Comparison of ENCODE assay signal across 1 cellular context in genomic region chr13:27138457-27139093, GRCh38.
TF ChIP-seq lines count a peak whose summit lies in the region.

No MANE protein-coding gene starts in this region.

TF ChIP-seq in K562, 482 proteins besides CTCF, POLR2A, EP300 and RAD21 (continued from another document and continues in another):
- peak; percentile 90 for TF ChIP-seq THRB (CRISPR knock-in tag; conservative IDR thresholded peaks at IDR 0.05)
- TF ChIP-seq HMGN3 (IDR thresholded peaks at IDR 0.05; ENCODE audit: borderline replicate concordance, extremely low read depth, insufficient read length, low read depth, low read length): no peak
- 0 out of 2 replicates have a peak, but pooled peaks have one; percentile 16 for TF ChIP-seq MYNN (IDR thresholded peaks at IDR 0.05)
- TF ChIP-seq MYNN (CRISPR knock-in tag; IDR thresholded peaks at IDR 0.05): no peak
- TF ChIP-seq ZBTB1 (CRISPR knock-in tag; IDR thresholded peaks at IDR 0.05; ENCODE audit: borderline replicate concordance, low read depth): no peak
- TF ChIP-seq GABPB1 (CRISPR knock-in tag; IDR thresholded peaks at IDR 0.05): no peak
- TF ChIP-seq PHF8 (IDR thresholded peaks at IDR 0.05; ENCODE audit: borderline replicate concordance, low read length): no peak
- TF ChIP-seq ZMIZ1 (IDR thresholded peaks at IDR 0.05; ENCODE audit: low read depth in 2 of 2, low read length in 2 of 2): 0 out of 4 replicates have a peak, but pooled peaks of 1 of the 2 experiments have one; percentile 31
- peak; percentile 72 for TF ChIP-seq ELF2 (CRISPR knock-in tag; IDR thresholded peaks at IDR 0.05)
- TF ChIP-seq ZBTB5 (IDR thresholded peaks at IDR 0.05): no peak
- TF ChIP-seq CCNT2 (IDR thresholded peaks at IDR 0.05; ENCODE audit: borderline replicate concordance, extremely low read depth, insufficient read length, low read depth, low read length): no peak
- no peak for TF ChIP-seq ZNF263 (CRISPR knock-in tag; IDR thresholded peaks at IDR 0.05; ENCODE audit: borderline replicate concordance)
- 0 out of 2 replicates have a peak, but pooled peaks have one; percentile 27 for TF ChIP-seq PML (IDR thresholded peaks at IDR 0.05; ENCODE audit: low read length)
- no peak for TF ChIP-seq ARNT (IDR thresholded peaks at IDR 0.05)
- TF ChIP-seq GATAD2B (IDR thresholded peaks at IDR 0.05; ENCODE audit: borderline replicate concordance): no peak
- no peak for TF ChIP-seq HNRNPLL (IDR thresholded peaks at IDR 0.05; ENCODE audit: low read depth, low read length, poor library complexity, severe bottlenecking)
- TF ChIP-seq CLOCK (CRISPR knock-in tag; IDR thresholded peaks at IDR 0.05; ENCODE audit: borderline replicate concordance): peak; percentile 92
- TF ChIP-seq E2F3 (CRISPR knock-in tag; IDR thresholded peaks at IDR 0.05): peak; percentile 89
- no peak for TF ChIP-seq POLR2AphosphoS2 (IDR thresholded peaks at IDR 0.05; ENCODE audit: low read length)
- no peak for TF ChIP-seq ESRRA (IDR thresholded peaks at IDR 0.05; ENCODE audit: borderline replicate concordance, low read depth)
- no peak for TF ChIP-seq EWSR1 (IDR thresholded peaks at IDR 0.05; ENCODE audit: borderline replicate concordance, low read depth, partially characterized antibody)
- TF ChIP-seq ZNF589 (CRISPR knock-in tag; IDR thresholded peaks at IDR 0.05; ENCODE audit: low read depth): peak; percentile 99
- TF ChIP-seq IRF2 (CRISPR knock-in tag; IDR thresholded peaks at IDR 0.05): no peak
- peak; percentile 89; the same call in 1 of the 2 replicates for TF ChIP-seq ZBTB26 (CRISPR knock-in tag; IDR thresholded peaks at IDR 0.05)
- no peak for TF ChIP-seq ARID2 (IDR thresholded peaks at IDR 0.05)
- TF ChIP-seq RBM39 (optimal IDR thresholded peaks at IDR 0.05; ENCODE audit: low read depth, low read length): no peak
- TF ChIP-seq MYBL2 (IDR thresholded peaks at IDR 0.05; ENCODE audit: low read depth): no peak
- TF ChIP-seq MYBL2 (CRISPR knock-in tag; IDR thresholded peaks at IDR 0.05; ENCODE audit: borderline replicate concordance): no peak
- no peak for TF ChIP-seq CREB1 (IDR thresholded peaks at IDR 0.05)
- TF ChIP-seq CREB1 (CRISPR knock-in tag; IDR thresholded peaks at IDR 0.05): no peak
- TF ChIP-seq THRA (IDR thresholded peaks at IDR 0.05): no peak
- TF ChIP-seq ZC3H4 (CRISPR knock-in tag; IDR thresholded peaks at IDR 0.05; ENCODE audit: borderline replicate concordance): no peak
- peak in 1 of 2 experiments; percentile 69; a peak in 2 of 4 replicates for TF ChIP-seq FOXA3 (CRISPR knock-in tag; conservative IDR thresholded peaks at IDR 0.05 in 1 of 2, IDR thresholded peaks at IDR 0.05 in 1 of 2)
- peak; percentile 89; the same call in 1 of the 2 replicates for TF ChIP-seq ZNF445 (CRISPR knock-in tag; IDR thresholded peaks at IDR 0.05; ENCODE audit: low read depth)
- peak; percentile 99 for TF ChIP-seq HSF4 (CRISPR knock-in tag; IDR thresholded peaks at IDR 0.05; ENCODE audit: borderline replicate concordance)
- 0 out of 2 replicates have a peak, but pooled peaks have one; percentile 20 for TF ChIP-seq GABPA (tag; conservative IDR thresholded peaks at IDR 0.05; ENCODE audit: low read depth)
- no peak for TF ChIP-seq COPS2 (conservative IDR thresholded peaks at IDR 0.05)
- peak; percentile 78; the same call in 1 of the 2 replicates for TF ChIP-seq ZNF280B (CRISPR knock-in tag; IDR thresholded peaks at IDR 0.05)
- no peak for TF ChIP-seq CSDE1 (IDR thresholded peaks at IDR 0.05)
- TF ChIP-seq MEF2D (tag; conservative IDR thresholded peaks at IDR 0.05; ENCODE audit: low read depth): peak; percentile 98
- TF ChIP-seq ILK (tag; IDR thresholded peaks at IDR 0.05; ENCODE audit: borderline replicate concordance, low read depth): peak; percentile 94
- TF ChIP-seq TBP (optimal IDR thresholded peaks at IDR 0.05; ENCODE audit: low read depth, low read length): no peak
- peak; percentile 40; the same call in 1 of the 2 replicates for TF ChIP-seq MAX (CRISPR knock-in tag; IDR thresholded peaks at IDR 0.05)
- no peak for TF ChIP-seq NR2C2 (CRISPR knock-in tag; IDR thresholded peaks at IDR 0.05)
- TF ChIP-seq NR2C2 (tag; IDR thresholded peaks at IDR 0.05): peak; percentile 82
- TF ChIP-seq ZFPM2 (CRISPR knock-in tag; IDR thresholded peaks at IDR 0.05): no peak
- no peak for TF ChIP-seq ZNF778 (CRISPR knock-in tag; IDR thresholded peaks at IDR 0.05)
- no peak for TF ChIP-seq CBX8 (IDR thresholded peaks at IDR 0.05; ENCODE audit: borderline replicate concordance, extremely low read depth, low read depth, low read length, poor library complexity, severe bottlenecking)
- TF ChIP-seq ZNF830 (CRISPR knock-in tag; IDR thresholded peaks at IDR 0.05): no peak
- TF ChIP-seq ZNF584 (CRISPR knock-in tag; IDR thresholded peaks at IDR 0.05; ENCODE audit: low read depth): peak; percentile 98
- no peak for TF ChIP-seq ZKSCAN1 (IDR thresholded peaks at IDR 0.05; ENCODE audit: low read depth, low read length)
- TF ChIP-seq BACH1 (tag; IDR thresholded peaks at IDR 0.05): peak; percentile 95
- TF ChIP-seq THAP7 (CRISPR knock-in tag; IDR thresholded peaks at IDR 0.05): no peak
- no peak for TF ChIP-seq SNIP1 (IDR thresholded peaks at IDR 0.05; ENCODE audit: low read depth)
- no peak for TF ChIP-seq E2F5 (CRISPR knock-in tag; IDR thresholded peaks at IDR 0.05)
- no peak for TF ChIP-seq TRIM28 (IDR thresholded peaks at IDR 0.05)
- TF ChIP-seq RBM15 (IDR thresholded peaks at IDR 0.05; ENCODE audit: insufficient read depth, low read length): no peak
- no peak for TF ChIP-seq ATF1 (CRISPR knock-in tag; IDR thresholded peaks at IDR 0.05)
- TF ChIP-seq ATF1 (tag; IDR thresholded peaks at IDR 0.05): peak; percentile 85
- TF ChIP-seq ZFP30 (CRISPR knock-in tag; IDR thresholded peaks at IDR 0.05; ENCODE audit: borderline replicate concordance): peak; percentile 67; the same call in 1 of the 2 replicates
